Comparison of ENCODE assay signal across 1 cellular context in the genomic region with DNA sequence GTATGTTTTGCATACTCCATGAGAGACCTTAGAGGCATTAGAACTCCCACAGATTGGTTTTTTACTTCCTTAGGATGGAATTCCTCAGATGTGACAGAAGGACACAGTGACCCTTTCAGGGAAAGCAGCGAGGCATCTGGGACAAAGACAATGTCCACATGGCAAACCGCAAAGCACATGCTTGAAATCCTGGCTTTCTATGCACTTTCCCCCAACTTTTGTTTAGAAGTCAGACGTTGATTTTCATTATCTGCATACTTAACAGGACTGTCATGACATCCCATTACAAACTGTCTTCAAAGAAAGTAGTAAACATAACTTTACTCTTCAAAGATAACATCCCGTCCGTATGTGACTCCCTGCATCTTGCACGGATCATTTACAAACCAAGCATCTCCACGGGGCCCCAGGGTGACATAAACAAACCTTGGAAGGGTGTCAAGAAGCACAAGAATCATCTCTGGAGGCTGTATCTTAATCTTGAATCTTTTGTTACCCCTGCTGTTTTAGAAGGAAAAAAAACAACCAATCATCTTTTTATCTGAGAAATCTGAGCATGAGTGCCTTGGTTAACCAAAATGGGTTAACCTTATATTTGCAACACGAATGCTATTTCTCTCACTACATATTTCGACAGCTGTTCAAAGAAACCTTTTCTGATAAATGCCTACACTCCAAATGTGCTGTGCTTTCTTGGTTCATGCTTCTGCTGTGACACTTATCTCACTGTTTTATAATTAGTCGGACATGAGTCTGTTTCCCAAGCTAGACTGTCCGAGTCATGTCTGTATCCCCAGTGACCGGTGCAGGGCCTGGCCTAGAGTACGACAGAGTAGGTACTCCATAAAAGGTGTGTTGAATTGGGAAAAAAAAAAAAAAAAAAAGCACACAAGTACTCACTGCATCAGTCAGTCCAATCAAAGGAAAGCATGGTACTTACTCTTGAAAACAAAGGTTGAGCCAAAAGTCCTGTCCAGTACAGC.
A peak's percentile ranks its signal among the peaks of the same experiment; 100 is the strongest.
TF ChIP-seq lines count a peak whose summit lies in the region.

No MANE protein-coding gene starts in this region.

TF ChIP-seq in HepG2, 621 proteins besides CTCF, POLR2A, EP300 and RAD21:
- TF ChIP-seq, protein P1, sequence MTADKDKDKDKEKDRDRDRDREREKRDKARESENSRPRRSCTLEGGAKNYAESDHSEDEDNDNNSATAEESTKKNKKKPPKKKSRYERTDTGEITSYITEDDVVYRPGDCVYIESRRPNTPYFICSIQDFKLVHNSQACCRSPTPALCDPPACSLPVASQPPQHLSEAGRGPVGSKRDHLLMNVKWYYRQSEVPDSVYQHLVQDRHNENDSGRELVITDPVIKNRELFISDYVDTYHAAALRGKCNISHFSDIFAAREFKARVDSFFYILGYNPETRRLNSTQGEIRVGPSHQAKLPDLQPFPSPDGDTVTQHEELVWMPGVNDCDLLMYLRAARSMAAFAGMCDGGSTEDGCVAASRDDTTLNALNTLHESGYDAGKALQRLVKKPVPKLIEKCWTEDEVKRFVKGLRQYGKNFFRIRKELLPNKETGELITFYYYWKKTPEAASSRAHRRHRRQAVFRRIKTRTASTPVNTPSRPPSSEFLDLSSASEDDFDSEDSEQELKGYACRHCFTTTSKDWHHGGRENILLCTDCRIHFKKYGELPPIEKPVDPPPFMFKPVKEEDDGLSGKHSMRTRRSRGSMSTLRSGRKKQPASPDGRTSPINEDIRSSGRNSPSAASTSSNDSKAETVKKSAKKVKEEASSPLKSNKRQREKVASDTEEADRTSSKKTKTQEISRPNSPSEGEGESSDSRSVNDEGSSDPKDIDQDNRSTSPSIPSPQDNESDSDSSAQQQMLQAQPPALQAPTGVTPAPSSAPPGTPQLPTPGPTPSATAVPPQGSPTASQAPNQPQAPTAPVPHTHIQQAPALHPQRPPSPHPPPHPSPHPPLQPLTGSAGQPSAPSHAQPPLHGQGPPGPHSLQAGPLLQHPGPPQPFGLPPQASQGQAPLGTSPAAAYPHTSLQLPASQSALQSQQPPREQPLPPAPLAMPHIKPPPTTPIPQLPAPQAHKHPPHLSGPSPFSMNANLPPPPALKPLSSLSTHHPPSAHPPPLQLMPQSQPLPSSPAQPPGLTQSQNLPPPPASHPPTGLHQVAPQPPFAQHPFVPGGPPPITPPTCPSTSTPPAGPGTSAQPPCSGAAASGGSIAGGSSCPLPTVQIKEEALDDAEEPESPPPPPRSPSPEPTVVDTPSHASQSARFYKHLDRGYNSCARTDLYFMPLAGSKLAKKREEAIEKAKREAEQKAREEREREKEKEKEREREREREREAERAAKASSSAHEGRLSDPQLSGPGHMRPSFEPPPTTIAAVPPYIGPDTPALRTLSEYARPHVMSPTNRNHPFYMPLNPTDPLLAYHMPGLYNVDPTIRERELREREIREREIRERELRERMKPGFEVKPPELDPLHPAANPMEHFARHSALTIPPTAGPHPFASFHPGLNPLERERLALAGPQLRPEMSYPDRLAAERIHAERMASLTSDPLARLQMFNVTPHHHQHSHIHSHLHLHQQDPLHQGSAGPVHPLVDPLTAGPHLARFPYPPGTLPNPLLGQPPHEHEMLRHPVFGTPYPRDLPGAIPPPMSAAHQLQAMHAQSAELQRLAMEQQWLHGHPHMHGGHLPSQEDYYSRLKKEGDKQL (CRISPR knock-in tag; IDR thresholded peaks at IDR 0.05; ENCODE audit: low read depth) = no peak
- TF ChIP-seq, protein P2, sequence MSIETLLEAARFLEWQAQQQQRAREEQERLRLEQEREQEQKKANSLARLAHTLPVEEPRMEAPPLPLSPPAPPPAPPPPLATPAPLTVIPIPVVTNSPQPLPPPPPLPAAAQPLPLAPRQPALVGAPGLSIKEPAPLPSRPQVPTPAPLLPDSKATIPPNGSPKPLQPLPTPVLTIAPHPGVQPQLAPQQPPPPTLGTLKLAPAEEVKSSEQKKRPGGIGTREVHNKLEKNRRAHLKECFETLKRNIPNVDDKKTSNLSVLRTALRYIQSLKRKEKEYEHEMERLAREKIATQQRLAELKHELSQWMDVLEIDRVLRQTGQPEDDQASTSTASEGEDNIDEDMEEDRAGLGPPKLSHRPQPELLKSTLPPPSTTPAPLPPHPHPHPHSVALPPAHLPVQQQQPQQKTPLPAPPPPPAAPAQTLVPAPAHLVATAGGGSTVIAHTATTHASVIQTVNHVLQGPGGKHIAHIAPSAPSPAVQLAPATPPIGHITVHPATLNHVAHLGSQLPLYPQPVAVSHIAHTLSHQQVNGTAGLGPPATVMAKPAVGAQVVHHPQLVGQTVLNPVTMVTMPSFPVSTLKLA (IDR thresholded peaks at IDR 0.05) = peak; percentile 33; the same call in 1 of the 2 replicates
TF ChIP-seq in HepG2: peak in this region for 1.
